Comparison of ENCODE assay signal across 18 cellular contexts in the genomic region with DNA sequence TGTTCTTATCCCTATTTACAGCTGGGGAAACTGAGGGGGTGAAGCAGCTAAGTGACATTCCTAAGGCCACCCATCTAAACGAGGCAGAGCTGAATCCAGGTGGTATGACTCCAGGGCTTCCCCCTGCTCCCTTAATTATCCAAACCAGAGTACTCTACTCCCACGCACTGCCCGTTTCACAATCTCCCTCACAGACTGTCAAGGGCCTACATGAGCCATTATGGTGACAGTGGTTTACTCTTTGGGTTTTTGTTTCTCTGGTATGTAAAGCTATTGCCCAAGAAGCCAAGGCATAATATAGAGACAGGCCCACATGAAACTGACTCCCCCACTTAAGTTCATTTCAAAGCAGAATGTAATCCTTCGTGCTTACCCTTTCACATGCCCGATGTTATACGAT.
"Had no signal": no experiment of that assay in that cellular context is flagged by ENCODE, and none has a peak within 500 bp of the region (broad histone marks: within the 10 kb centered on the region; RNA-seq: fewer than 3 reads in every experiment).

No MANE protein-coding gene starts in this region.

- H3K27me3 Mint-ChIP-seq: activated CD4-positive, alpha-beta T cell treated with anti-CD3 and anti-CD28 coated beads, Interleukin-2, amount 10 ng/mL, durations not matched to agents 7 days and 5 days; activated T-helper 17 cell treated with anti-CD3 and anti-CD28 coated beads, Interleukin-2, amount 50 U/mL, for 72 hours; central memory CD8-positive, alpha-beta T cell; memory B cell; stimulated activated memory B cell treated with anti-CD40 and anti-IgM and Interleukin-4, amounts not matched to agents 10 μg/mL and 1 μg/mL and 100 μg/mL, for 72 hours had no signal

- ATAC-seq: activated T-helper 17 cell treated with anti-CD3 and anti-CD28 coated beads, Interleukin-2, amount 50 U/mL, for 72 hours; heart left ventricle; left lung; natural killer cell; right cardiac atrium; stimulated activated memory B cell treated with anti-CD40 and anti-IgM and Interleukin-4, amounts not matched to agents 10 μg/mL and 1 μg/mL and 100 μg/mL, for 72 hours had no signal

- H3K4me3 ChIP-seq: heart left ventricle, left lung, tibial nerve had no signal

- H3K4me3 Mint-ChIP-seq: activated CD4-positive, alpha-beta T cell treated with anti-CD3 and anti-CD28 coated beads, Interleukin-2, amount 10 ng/mL, durations not matched to agents 7 days and 5 days; activated naive CD4-positive, alpha-beta T cell treated with anti-CD3 and anti-CD28 coated beads for 36 hours; activated T-helper 17 cell treated with anti-CD3 and anti-CD28 coated beads, Interleukin-2, amount 50 U/mL, for 72 hours; central memory CD8-positive, alpha-beta T cell; endodermal cell; memory B cell; natural killer cell; stimulated activated memory B cell treated with anti-CD40 and anti-IgM and Interleukin-4, amounts not matched to agents 10 μg/mL and 1 μg/mL and 100 μg/mL, for 72 hours had no signal

- H3K27ac Mint-ChIP-seq: activated CD4-positive, alpha-beta T cell treated with anti-CD3 and anti-CD28 coated beads, Interleukin-2, amount 10 ng/mL, durations not matched to agents 7 days and 5 days; activated naive CD4-positive, alpha-beta T cell treated with anti-CD3 and anti-CD28 coated beads for 36 hours; activated T-helper 17 cell treated with anti-CD3 and anti-CD28 coated beads, Interleukin-2, amount 50 U/mL, for 72 hours; endodermal cell; memory B cell; natural killer cell; stimulated activated memory B cell treated with anti-CD40 and anti-IgM and Interleukin-4, amounts not matched to agents 10 μg/mL and 1 μg/mL and 100 μg/mL, for 72 hours had no signal

- H3K9me3 ChIP-seq: heart left ventricle, left lung, tibial nerve had no signal

- H3K36me3 Mint-ChIP-seq: memory B cell; natural killer cell; stimulated activated memory B cell treated with anti-CD40 and anti-IgM and Interleukin-4, amounts not matched to agents 10 μg/mL and 1 μg/mL and 100 μg/mL, for 72 hours had no signal

- DNase-seq: activated CD4-positive, alpha-beta T cell treated with anti-CD3 and anti-CD28 coated beads, Interleukin-2, amount 10 ng/mL, durations not matched to agents 7 days and 5 days; activated CD4-positive, CD25-positive, alpha-beta regulatory T cell; activated CD8-positive, alpha-beta memory T cell treated with anti-CD3 and anti-CD28 coated beads for 24 hours; activated naive CD4-positive, alpha-beta T cell treated with anti-CD3 and anti-CD28 coated beads for 36 hours; activated T-cell treated with anti-CD3 and anti-CD28 coated beads for 4 hours; endodermal cell; foreskin melanocyte; heart left ventricle; left lung; natural killer cell; nucleus accumbens; right cardiac atrium; stimulated activated CD4-positive, alpha-beta T cell treated with anti-CD3 and anti-CD28 coated beads, Interleukin-1b, Interleukin-23, amount 100 ng/mL, for 48 hours had no signal

- H3K4me1 Mint-ChIP-seq: activated CD4-positive, alpha-beta T cell treated with anti-CD3 and anti-CD28 coated beads, Interleukin-2, amount 10 ng/mL, durations not matched to agents 7 days and 5 days; activated T-helper 17 cell treated with anti-CD3 and anti-CD28 coated beads, Interleukin-2, amount 50 U/mL, for 72 hours; central memory CD8-positive, alpha-beta T cell; memory B cell; natural killer cell; stimulated activated memory B cell treated with anti-CD40 and anti-IgM and Interleukin-4, amounts not matched to agents 10 μg/mL and 1 μg/mL and 100 μg/mL, for 72 hours had no signal
